In genomic region chr4:3399277-3400194, GRCh38 we compare ENCODE assay signal across 11 cellular contexts.
DNase-seq lines count a peak whose midpoint lies in the region; TF ChIP-seq lines count a peak whose summit lies in the region.
"Had no signal": no experiment of that assay in that cellular context is flagged by ENCODE, and none has a peak within 500 bp of the region (broad histone marks: within the 10 kb centered on the region; RNA-seq: fewer than 3 reads in every experiment).

No MANE protein-coding gene starts in this region.

- no peaks in the 10 kb centered on the region for H3K9me3 ChIP-seq in OCI-LY3 (ENCODE audit: insufficient read depth, low read length)

- H3K79me2 ChIP-seq in OCI-LY3 (ENCODE audit: low read length), result peaks cover 39% of the 10 kb centered on the region

- H3K27me3 ChIP-seq in OCI-LY3 (ENCODE audit: low read depth, low read length), result no peaks in the 10 kb centered on the region

- no peak overlapping the region for H3K4me3 Mint-ChIP-seq in nephron progenitor cell

- DNase-seq in DMS 273 (lab: John Stamatoyannopoulos, UW; ENCODE audit: unreplicated experiment), result peak; percentile 31
- DNase-seq in DMS 273 treated with DMSO at 0.1 percent for 48 hours (lab: John Stamatoyannopoulos, UW), result no peak
- DNase-seq in choroid plexus epithelial cell (ENCODE audit: low read depth), result peak; percentile 47
- DNase-seq in nephron progenitor cell, result no peak
- DNase-seq in stimulated activated CD4-positive, alpha-beta T cell treated with anti-CD3 and anti-CD28 coated beads, Interleukin-2, amount 100 ng/mL, for 24 hours, result no peak
- DNase-seq in stimulated activated CD8-positive, alpha-beta memory T cell treated with anti-CD3 and anti-CD28 coated beads, Interleukin-4, amount 100 ng/mL, for 48 hours, result no peak
- no peak for DNase-seq in NCI-H748 treated with DMSO at 0.1 percent for 48 hours (lab: John Stamatoyannopoulos, UW)
- DNase-seq: activated CD8-positive, alpha-beta memory T cell treated with anti-CD3 and anti-CD28 coated beads, Interleukin-2, amount 50 U/mL, for 48 hours; effector CD8-positive, alpha-beta T cell had no signal

- H3K4me1 Mint-ChIP-seq in nephron progenitor cell, result no peaks in the 10 kb centered on the region

- peaks cover 6% of the 10 kb centered on the region; the same call in 1 of the 2 replicates for H4K20me1 ChIP-seq in OCI-LY3 (ENCODE audit: insufficient read depth, low read length)

- no peaks in the 10 kb centered on the region for H3K27me3 Mint-ChIP-seq in nephron progenitor cell (ENCODE audit: low read depth, poor library complexity)

- H3K36me3 Mint-ChIP-seq in nephron progenitor cell (ENCODE audit: low read depth), result peaks cover 81% of the 10 kb centered on the region

- no peak overlapping the region for H3K9ac ChIP-seq in OCI-LY3 (ENCODE audit: low read length)

- peaks cover 49% of the 10 kb centered on the region for H3K9me3 Mint-ChIP-seq in nephron progenitor cell

- H3K36me3 ChIP-seq in OCI-LY3 (replicated peaks; ENCODE audit: low read depth, low read length), result peaks cover 29% of the 10 kb centered on the region

- peak overlapping the region; percentile 35 for H3K27ac Mint-ChIP-seq in nephron progenitor cell

- H2AFZ ChIP-seq in OCI-LY3 (ENCODE audit: low read depth, low read length), result no peak overlapping the region

- H3K4me1 ChIP-seq in OCI-LY3 (ENCODE audit: low read length), result peaks cover 10% of the 10 kb centered on the region; the same call in 1 of the 2 replicates

- TF ChIP-seq CTCF in OCI-LY3 (IDR thresholded peaks at IDR 0.05; ENCODE audit: low read depth, low read length) (peak; percentile 22; the same call in 1 of the 2 replicates), choroid plexus epithelial cell (conservative IDR thresholded peaks at IDR 0.05; ENCODE audit: low read depth, low read length) (peak; percentile 13), nephron progenitor cell (IDR thresholded peaks at IDR 0.05) (no peak)

- no peak overlapping the region for H3K4me2 ChIP-seq in OCI-LY3 (ENCODE audit: low read length)

- no peak overlapping the region for H3K27ac ChIP-seq in OCI-LY3 (ENCODE audit: low read length)
- H3K27ac ChIP-seq: skin epidermis had no signal

- H3K4me3 ChIP-seq in OCI-LY3 (ENCODE audit: low read length), result no peak overlapping the region
- no peak overlapping the region for H3K4me3 ChIP-seq in choroid plexus epithelial cell (ENCODE audit: low read depth, low read length)
- H3K4me3 ChIP-seq: skin epidermis had no signal

Comparison
In these comparisons a context has a peak if more than half of its experiments do, and no peak if none do; other contexts are left out.
1. DNase-seq: peak in DMS 273 (single experiment) and choroid plexus epithelial cell (single experiment); none in DMS 273 treated with DMSO at 0.1 percent for 48 hours (single experiment), nephron progenitor cell (single experiment), stimulated activated CD4-positive, alpha-beta T cell treated with anti-CD3 and anti-CD28 coated beads, Interleukin-2, amount 100 ng/mL, for 24 hours (0 of 2), stimulated activated CD8-positive, alpha-beta memory T cell treated with anti-CD3 and anti-CD28 coated beads, Interleukin-4, amount 100 ng/mL, for 48 hours (single experiment) and NCI-H748 treated with DMSO at 0.1 percent for 48 hours (single experiment).